9 cellular contexts compared by ENCODE assay signal in the genomic region with DNA sequence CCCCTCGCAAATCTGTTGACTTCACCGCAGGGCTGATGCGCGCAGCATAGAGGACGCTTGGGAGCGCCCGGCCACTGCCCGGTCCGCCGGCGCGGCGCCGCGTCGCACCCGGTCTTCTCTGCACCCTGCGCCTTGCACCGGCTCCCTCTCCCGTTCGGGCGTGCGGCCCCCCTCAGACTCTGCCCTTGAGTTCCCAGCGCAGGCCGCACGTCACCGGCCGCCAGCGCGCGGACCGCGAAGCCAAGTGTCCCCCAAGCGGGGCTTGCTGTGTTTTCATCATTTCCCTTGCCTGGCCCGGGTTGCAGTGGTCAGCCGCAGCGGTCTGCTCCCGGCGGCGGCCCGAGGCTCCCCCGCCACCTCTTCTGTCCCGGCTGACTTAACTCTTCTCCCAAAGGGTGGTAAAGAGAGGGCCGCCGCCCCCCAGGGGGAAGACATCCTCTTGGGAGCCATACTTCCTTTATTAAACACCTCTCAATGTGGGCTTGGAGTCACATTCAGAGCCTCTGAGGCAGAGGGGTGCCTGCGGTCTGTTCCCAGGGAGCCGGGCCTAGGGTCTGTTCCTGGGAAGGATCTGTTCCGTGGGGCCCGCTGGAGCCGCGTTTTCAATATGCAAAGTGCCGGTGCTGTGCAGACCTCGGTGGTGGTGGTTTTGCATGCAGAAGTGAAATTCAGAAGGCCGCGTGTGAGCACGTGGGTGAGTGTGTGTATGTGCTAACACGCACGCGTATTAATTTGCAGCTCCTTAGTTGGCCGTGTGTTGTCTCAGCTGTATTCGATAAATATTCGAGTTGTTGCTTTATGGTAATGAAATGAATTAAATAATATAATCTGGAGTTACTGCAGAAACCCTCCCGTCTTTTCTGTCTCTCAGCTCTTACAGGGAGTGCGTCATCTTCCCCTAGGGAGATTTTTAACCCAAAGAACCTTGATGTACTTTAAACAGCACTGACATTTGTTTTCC. TPM values are rescaled to one million over a fixed set of nuclear protein-coding genes. Genes with fewer than 3 reads are reported as not detected.
DNase-seq lines count a peak whose midpoint lies in the region; ATAC-seq and TF ChIP-seq lines count a peak whose summit lies in the region.
"Had no signal": no experiment of that assay in that cellular context is flagged by ENCODE, and none has a peak within 500 bp of the region (broad histone marks: within the 10 kb centered on the region; RNA-seq: fewer than 3 reads in every experiment).

No MANE protein-coding gene starts in this region.

- intact Hi-C loops in aorta (cut with DNase I): loop anchor here in 1 of 2 donors (5.0 kb wide), 1 partner anchor 36 kb away; no protein-coding TSS in a partner anchor

- DNase-seq in anterior cingulate cortex (lab: John Stamatoyannopoulos, UW): peak in 37 of 58 donors; percentile 11 to 62 (median 34)
- DNase-seq in glutamatergic neuron: peak; percentile 62
- DNase-seq in neural progenitor cell (ENCODE audit: low spot score): peak; percentile 70
- DNase-seq in aorta: peak; percentile 61 to 80
- no peak for DNase-seq in effector CD8-positive, alpha-beta T cell (lab: John Stamatoyannopoulos, UW)
- no peak for DNase-seq in activated effector memory CD4-positive, alpha-beta T cell treated with Interleukin-2 at 50 U/mL for 16 hours
- DNase-seq in COLO829 (ENCODE audit: low spot score): no peak
- DNase-seq: central memory CD4-positive, alpha-beta T cell had no signal

- H3K4me3 ChIP-seq in neural progenitor cell: peak overlapping the region; percentile 40
- peak overlapping the region; percentile 1 to 24 for H3K4me3 ChIP-seq in aorta (ENCODE audit: low read length in 2 of 2)

- H3K4me2 ChIP-seq in neural progenitor cell: peak overlapping the region; percentile 73

- no peaks in the 10 kb centered on the region for H3K27me3 ChIP-seq in neural progenitor cell
- H3K27me3 ChIP-seq in aorta (ENCODE audit: control insufficient read depth in 1 of 2, insufficient read depth in 2 of 2, low read length in 1 of 2): no peaks in the 10 kb centered on the region

- H3K36me3 ChIP-seq in neural progenitor cell: no peaks in the 10 kb centered on the region
- H3K36me3 ChIP-seq in aorta (ENCODE audit: control insufficient read depth in 1 of 2, insufficient read depth in 2 of 2, low read length in 1 of 2): no peaks in the 10 kb centered on the region

- H3K27me3 Mint-ChIP-seq in glutamatergic neuron (ENCODE audit: unreplicated experiment): no peaks in the 10 kb centered on the region
- H3K27me3 Mint-ChIP-seq in neural progenitor cell (ENCODE audit: insufficient read depth, low read depth): peaks cover 2% of the 10 kb centered on the region

- 4 to 9% methylated on average over 56 to 64 of the region's 64 CpGs for WGBS in aorta, 2 donors

- H3K4me3 Mint-ChIP-seq in glutamatergic neuron (ENCODE audit: unreplicated experiment) (peak overlapping the region; percentile 88), neural progenitor cell (peak overlapping the region; percentile 80)

- peaks cover 27% of the 10 kb centered on the region for H3K4me1 Mint-ChIP-seq in glutamatergic neuron (ENCODE audit: low read depth, unreplicated experiment)
- H3K4me1 Mint-ChIP-seq in neural progenitor cell: peaks cover 54% of the 10 kb centered on the region

- TF ChIP-seq CTCF in glutamatergic neuron (IDR thresholded peaks at IDR 0.05; ENCODE audit: partially characterized antibody, unreplicated experiment) (no peak), neural progenitor cell (IDR thresholded peaks at IDR 0.05) (no peak)

- H3K36me3 Mint-ChIP-seq in glutamatergic neuron (ENCODE audit: unreplicated experiment) (peaks cover under 1% of the 10 kb centered on the region), neural progenitor cell (peaks cover 25% of the 10 kb centered on the region)

- no peak overlapping the region for H2AFZ ChIP-seq in neural progenitor cell (replicated peaks)

- H4K20me1 ChIP-seq in neural progenitor cell (ENCODE audit: low read depth): peaks cover 78% of the 10 kb centered on the region

- H3K79me2 ChIP-seq in neural progenitor cell (ENCODE audit: low read depth): peaks cover 99% of the 10 kb centered on the region

- peak; percentile 89 for ATAC-seq in aorta (ENCODE audit: low FRiP score)

- no peaks in the 10 kb centered on the region for H3K9me3 ChIP-seq in neural progenitor cell (ENCODE audit: low read depth)
- H3K9me3 ChIP-seq in aorta (ENCODE audit: control insufficient read depth, low read length): no peaks in the 10 kb centered on the region

- H3K9me3 Mint-ChIP-seq in glutamatergic neuron (ENCODE audit: unreplicated experiment): no peaks in the 10 kb centered on the region
- H3K9me3 Mint-ChIP-seq in neural progenitor cell: no peaks in the 10 kb centered on the region

- H3F3A ChIP-seq in neural progenitor cell (ENCODE audit: low read depth): peaks cover 43% of the 10 kb centered on the region

- H3K4me1 ChIP-seq in neural progenitor cell: peaks cover 45% of the 10 kb centered on the region
- H3K4me1 ChIP-seq in aorta (ENCODE audit: control insufficient read depth in 1 of 2, insufficient read depth in 2 of 2, low read length in 2 of 2): peaks cover 2 to 5% of the 10 kb centered on the region in 2 donors

- H3K9ac ChIP-seq in neural progenitor cell: no peak overlapping the region

- H3K27ac Mint-ChIP-seq in glutamatergic neuron (ENCODE audit: unreplicated experiment) (peak overlapping the region; percentile 93), neural progenitor cell (peak overlapping the region; percentile 84)

- H3K27ac ChIP-seq in neural progenitor cell (peak overlapping the region; percentile 39), aorta (ENCODE audit: low read depth in 1 of 2, low read length in 2 of 2) (peak overlapping the region in 1 of 2 donors; percentile 58)

RNA-seq across cellular contexts. Expression of gene PBX1, which starts 17.6 kb away (rescaled TPM):
- total RNA-seq in glutamatergic neuron (ENCODE audit: unreplicated experiment) (98.7 TPM), neural progenitor cell (ENCODE audit: low replicate concordance) (75.0 and 91.1 TPM in 2 replicates), aorta (100 to 1,000 TPM in 1 of 2 donors, 10 to 100 TPM in 1; 61.8 to 125 TPM)
- 10 to 100 TPM; 14.0 to 18.2 TPM for polyA plus RNA-seq in aorta
- total RNA-seq: T-helper 2 cell treated with Interferon-gamma antibody and Interleukin-4, amounts not matched to agents 100 ng/mL and 5 ng/mL, for 36 hours had no signal

Comparison
In these comparisons a context has a peak if more than half of its experiments do, and no peak if none do; other contexts are left out.
1. DNase-seq: peak in anterior cingulate cortex (37 of 58), glutamatergic neuron (single experiment), neural progenitor cell (single experiment) and aorta (2 of 2); none in effector CD8-positive, alpha-beta T cell (single experiment), activated effector memory CD4-positive, alpha-beta T cell treated with Interleukin-2 at 50 U/mL for 16 hours (single experiment) and COLO829 (single experiment).